In genomic region chr3:56899851-56900250, GRCh38 we compare ENCODE assay signal across 1 cellular context.
TF ChIP-seq lines count a peak whose summit lies in the region.

No MANE protein-coding gene starts in this region.

TF ChIP-seq in SK-N-SH, 30 proteins besides CTCF, POLR2A, EP300 and RAD21:
- TF ChIP-seq SIN3A (IDR thresholded peaks at IDR 0.05; ENCODE audit: borderline replicate concordance, low read depth, low read length), result no peak
- TF ChIP-seq, protein P1, sequence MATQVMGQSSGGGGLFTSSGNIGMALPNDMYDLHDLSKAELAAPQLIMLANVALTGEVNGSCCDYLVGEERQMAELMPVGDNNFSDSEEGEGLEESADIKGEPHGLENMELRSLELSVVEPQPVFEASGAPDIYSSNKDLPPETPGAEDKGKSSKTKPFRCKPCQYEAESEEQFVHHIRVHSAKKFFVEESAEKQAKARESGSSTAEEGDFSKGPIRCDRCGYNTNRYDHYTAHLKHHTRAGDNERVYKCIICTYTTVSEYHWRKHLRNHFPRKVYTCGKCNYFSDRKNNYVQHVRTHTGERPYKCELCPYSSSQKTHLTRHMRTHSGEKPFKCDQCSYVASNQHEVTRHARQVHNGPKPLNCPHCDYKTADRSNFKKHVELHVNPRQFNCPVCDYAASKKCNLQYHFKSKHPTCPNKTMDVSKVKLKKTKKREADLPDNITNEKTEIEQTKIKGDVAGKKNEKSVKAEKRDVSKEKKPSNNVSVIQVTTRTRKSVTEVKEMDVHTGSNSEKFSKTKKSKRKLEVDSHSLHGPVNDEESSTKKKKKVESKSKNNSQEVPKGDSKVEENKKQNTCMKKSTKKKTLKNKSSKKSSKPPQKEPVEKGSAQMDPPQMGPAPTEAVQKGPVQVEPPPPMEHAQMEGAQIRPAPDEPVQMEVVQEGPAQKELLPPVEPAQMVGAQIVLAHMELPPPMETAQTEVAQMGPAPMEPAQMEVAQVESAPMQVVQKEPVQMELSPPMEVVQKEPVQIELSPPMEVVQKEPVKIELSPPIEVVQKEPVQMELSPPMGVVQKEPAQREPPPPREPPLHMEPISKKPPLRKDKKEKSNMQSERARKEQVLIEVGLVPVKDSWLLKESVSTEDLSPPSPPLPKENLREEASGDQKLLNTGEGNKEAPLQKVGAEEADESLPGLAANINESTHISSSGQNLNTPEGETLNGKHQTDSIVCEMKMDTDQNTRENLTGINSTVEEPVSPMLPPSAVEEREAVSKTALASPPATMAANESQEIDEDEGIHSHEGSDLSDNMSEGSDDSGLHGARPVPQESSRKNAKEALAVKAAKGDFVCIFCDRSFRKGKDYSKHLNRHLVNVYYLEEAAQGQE (IDR thresholded peaks at IDR 0.05; ENCODE audit: low read depth, low read length), result no peak
- TF ChIP-seq RXRA (IDR thresholded peaks at IDR 0.05; ENCODE audit: borderline replicate concordance, low read depth), result no peak
- TF ChIP-seq, protein P2, sequence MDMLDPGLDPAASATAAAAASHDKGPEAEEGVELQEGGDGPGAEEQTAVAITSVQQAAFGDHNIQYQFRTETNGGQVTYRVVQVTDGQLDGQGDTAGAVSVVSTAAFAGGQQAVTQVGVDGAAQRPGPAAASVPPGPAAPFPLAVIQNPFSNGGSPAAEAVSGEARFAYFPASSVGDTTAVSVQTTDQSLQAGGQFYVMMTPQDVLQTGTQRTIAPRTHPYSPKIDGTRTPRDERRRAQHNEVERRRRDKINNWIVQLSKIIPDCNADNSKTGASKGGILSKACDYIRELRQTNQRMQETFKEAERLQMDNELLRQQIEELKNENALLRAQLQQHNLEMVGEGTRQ (IDR thresholded peaks at IDR 0.05; ENCODE audit: borderline replicate concordance, low read depth, low read length), result no peak
- no peak for TF ChIP-seq MEF2A (IDR thresholded peaks at IDR 0.05; ENCODE audit: borderline replicate concordance, low read depth)
- no peak for TF ChIP-seq GABPA (IDR thresholded peaks at IDR 0.05; ENCODE audit: low read depth)
- no peak for TF ChIP-seq YY1 (IDR thresholded peaks at IDR 0.05; ENCODE audit: low read depth)
